Comparison of ENCODE assay signal across 1 cellular context in the genomic region with DNA sequence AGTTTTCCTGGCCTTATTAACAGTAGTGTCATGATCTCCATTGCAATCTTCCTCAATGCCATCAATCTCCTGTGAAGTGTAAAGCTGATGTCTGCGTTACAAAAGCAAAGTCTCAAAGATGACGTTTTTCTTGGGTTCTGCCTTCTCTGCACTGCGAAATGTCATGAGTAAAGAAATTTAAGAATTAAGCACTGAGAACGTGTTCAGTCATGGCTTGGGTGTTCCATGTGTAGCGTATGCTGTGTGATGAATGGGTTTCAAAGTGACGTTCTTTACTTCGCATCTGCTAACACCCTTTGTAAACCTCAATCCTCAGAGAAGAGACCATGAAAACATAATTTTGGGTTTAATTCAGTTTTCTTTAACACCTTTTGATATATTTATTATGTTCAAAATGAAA.
TF ChIP-seq lines count a peak whose summit lies in the region.

No MANE protein-coding gene starts in this region.

TF ChIP-seq in WTC11, 78 proteins besides CTCF, POLR2A, EP300 and RAD21 (continued from another document):
- TF ChIP-seq, protein P1, sequence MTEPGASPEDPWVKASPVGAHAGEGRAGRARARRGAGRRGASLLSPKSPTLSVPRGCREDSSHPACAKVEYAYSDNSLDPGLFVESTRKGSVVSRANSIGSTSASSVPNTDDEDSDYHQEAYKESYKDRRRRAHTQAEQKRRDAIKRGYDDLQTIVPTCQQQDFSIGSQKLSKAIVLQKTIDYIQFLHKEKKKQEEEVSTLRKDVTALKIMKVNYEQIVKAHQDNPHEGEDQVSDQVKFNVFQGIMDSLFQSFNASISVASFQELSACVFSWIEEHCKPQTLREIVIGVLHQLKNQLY (CRISPR knock-in tag; IDR thresholded peaks at IDR 0.05): no peak
- no peak for TF ChIP-seq ELF4 (CRISPR knock-in tag; IDR thresholded peaks at IDR 0.05; ENCODE audit: low read depth)
- no peak for TF ChIP-seq ETV6 (CRISPR knock-in tag; IDR thresholded peaks at IDR 0.05)
- TF ChIP-seq, protein P2, sequence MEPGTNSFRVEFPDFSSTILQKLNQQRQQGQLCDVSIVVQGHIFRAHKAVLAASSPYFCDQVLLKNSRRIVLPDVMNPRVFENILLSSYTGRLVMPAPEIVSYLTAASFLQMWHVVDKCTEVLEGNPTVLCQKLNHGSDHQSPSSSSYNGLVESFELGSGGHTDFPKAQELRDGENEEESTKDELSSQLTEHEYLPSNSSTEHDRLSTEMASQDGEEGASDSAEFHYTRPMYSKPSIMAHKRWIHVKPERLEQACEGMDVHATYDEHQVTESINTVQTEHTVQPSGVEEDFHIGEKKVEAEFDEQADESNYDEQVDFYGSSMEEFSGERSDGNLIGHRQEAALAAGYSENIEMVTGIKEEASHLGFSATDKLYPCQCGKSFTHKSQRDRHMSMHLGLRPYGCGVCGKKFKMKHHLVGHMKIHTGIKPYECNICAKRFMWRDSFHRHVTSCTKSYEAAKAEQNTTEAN (CRISPR knock-in tag; IDR thresholded peaks at IDR 0.05): no peak
- TF ChIP-seq JUN (CRISPR knock-in tag; IDR thresholded peaks at IDR 0.05): no peak
- TF ChIP-seq ZNF671 (CRISPR knock-in tag; IDR thresholded peaks at IDR 0.05): no peak
- TF ChIP-seq, protein P3, sequence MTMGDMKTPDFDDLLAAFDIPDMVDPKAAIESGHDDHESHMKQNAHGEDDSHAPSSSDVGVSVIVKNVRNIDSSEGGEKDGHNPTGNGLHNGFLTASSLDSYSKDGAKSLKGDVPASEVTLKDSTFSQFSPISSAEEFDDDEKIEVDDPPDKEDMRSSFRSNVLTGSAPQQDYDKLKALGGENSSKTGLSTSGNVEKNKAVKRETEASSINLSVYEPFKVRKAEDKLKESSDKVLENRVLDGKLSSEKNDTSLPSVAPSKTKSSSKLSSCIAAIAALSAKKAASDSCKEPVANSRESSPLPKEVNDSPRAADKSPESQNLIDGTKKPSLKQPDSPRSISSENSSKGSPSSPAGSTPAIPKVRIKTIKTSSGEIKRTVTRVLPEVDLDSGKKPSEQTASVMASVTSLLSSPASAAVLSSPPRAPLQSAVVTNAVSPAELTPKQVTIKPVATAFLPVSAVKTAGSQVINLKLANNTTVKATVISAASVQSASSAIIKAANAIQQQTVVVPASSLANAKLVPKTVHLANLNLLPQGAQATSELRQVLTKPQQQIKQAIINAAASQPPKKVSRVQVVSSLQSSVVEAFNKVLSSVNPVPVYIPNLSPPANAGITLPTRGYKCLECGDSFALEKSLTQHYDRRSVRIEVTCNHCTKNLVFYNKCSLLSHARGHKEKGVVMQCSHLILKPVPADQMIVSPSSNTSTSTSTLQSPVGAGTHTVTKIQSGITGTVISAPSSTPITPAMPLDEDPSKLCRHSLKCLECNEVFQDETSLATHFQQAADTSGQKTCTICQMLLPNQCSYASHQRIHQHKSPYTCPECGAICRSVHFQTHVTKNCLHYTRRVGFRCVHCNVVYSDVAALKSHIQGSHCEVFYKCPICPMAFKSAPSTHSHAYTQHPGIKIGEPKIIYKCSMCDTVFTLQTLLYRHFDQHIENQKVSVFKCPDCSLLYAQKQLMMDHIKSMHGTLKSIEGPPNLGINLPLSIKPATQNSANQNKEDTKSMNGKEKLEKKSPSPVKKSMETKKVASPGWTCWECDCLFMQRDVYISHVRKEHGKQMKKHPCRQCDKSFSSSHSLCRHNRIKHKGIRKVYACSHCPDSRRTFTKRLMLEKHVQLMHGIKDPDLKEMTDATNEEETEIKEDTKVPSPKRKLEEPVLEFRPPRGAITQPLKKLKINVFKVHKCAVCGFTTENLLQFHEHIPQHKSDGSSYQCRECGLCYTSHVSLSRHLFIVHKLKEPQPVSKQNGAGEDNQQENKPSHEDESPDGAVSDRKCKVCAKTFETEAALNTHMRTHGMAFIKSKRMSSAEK (CRISPR knock-in tag; IDR thresholded peaks at IDR 0.05; ENCODE audit: borderline replicate concordance): no peak
- TF ChIP-seq NFE2L1 (CRISPR knock-in tag; IDR thresholded peaks at IDR 0.05): no peak
- TF ChIP-seq NFATC4 (CRISPR knock-in tag; IDR thresholded peaks at IDR 0.05): no peak
- TF ChIP-seq FOXP1 (CRISPR knock-in tag; IDR thresholded peaks at IDR 0.05; ENCODE audit: borderline replicate concordance): no peak
- TF ChIP-seq JAZF1 (CRISPR knock-in tag; IDR thresholded peaks at IDR 0.05): no peak
- TF ChIP-seq, protein P4, sequence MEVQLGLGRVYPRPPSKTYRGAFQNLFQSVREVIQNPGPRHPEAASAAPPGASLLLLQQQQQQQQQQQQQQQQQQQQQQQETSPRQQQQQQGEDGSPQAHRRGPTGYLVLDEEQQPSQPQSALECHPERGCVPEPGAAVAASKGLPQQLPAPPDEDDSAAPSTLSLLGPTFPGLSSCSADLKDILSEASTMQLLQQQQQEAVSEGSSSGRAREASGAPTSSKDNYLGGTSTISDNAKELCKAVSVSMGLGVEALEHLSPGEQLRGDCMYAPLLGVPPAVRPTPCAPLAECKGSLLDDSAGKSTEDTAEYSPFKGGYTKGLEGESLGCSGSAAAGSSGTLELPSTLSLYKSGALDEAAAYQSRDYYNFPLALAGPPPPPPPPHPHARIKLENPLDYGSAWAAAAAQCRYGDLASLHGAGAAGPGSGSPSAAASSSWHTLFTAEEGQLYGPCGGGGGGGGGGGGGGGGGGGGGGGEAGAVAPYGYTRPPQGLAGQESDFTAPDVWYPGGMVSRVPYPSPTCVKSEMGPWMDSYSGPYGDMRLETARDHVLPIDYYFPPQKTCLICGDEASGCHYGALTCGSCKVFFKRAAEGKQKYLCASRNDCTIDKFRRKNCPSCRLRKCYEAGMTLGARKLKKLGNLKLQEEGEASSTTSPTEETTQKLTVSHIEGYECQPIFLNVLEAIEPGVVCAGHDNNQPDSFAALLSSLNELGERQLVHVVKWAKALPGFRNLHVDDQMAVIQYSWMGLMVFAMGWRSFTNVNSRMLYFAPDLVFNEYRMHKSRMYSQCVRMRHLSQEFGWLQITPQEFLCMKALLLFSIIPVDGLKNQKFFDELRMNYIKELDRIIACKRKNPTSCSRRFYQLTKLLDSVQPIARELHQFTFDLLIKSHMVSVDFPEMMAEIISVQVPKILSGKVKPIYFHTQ (CRISPR knock-in tag; IDR thresholded peaks at IDR 0.05): no peak
TF ChIP-seq in WTC11: peak in this region for 0.
